ENCODE assay signal across 8 cellular contexts in genomic region chr3:71585126-71585525, GRCh38. TPM values are rescaled to one million over a fixed set of nuclear protein-coding genes. Genes with fewer than 3 reads are reported as not detected.
DNase-seq lines count a peak whose midpoint lies in the region; ATAC-seq and TF ChIP-seq lines count a peak whose summit lies in the region.

No MANE protein-coding gene starts in this region.

- H3K36me3 ChIP-seq in neuronal stem cell (replicated peaks in 1 of 2; ENCODE audit: control insufficient read depth in 2 of 2, insufficient read depth in 2 of 2, low read length in 2 of 2) = no peaks in the 10 kb centered on the region

- no peak for TF ChIP-seq POLR2A in NB4 (IDR thresholded peaks at IDR 0.05; ENCODE audit: extremely low read depth, insufficient read length)

- H3K27me3 ChIP-seq in neuronal stem cell (ENCODE audit: control insufficient read depth in 3 of 3, insufficient read depth in 3 of 3, low read depth in 1 of 3, low read length in 3 of 3) = no peaks in the 10 kb centered on the region

- in situ Hi-C loops in Caki2 (cut with HindIII; ENCODE audit: low pct_unique_long_range_greater_than_20kb, low sequenced_read_pairs) = loop anchor here (25.0 kb wide), 1 partner anchor 473 kb away; no protein-coding TSS in a partner anchor

- H3K4me3 ChIP-seq in NB4 (ENCODE audit: low read depth, low read length) (peak overlapping the region; percentile 86), neuronal stem cell (ENCODE audit: low read length in 2 of 2) (peak overlapping the region in 1 of 2 donors; percentile 76)

- H3K9ac ChIP-seq in neuronal stem cell (ENCODE audit: low read depth, low read length, poor library complexity) = no peak overlapping the region

- no peak overlapping the region for H2AK5ac ChIP-seq in neuronal stem cell (ENCODE audit: low read depth, low read length)

- ATAC-seq in GM19463 (IDR thresholded peaks at IDR 0.05; ENCODE audit: unreplicated experiment) (no peak), GM21381 (IDR thresholded peaks at IDR 0.05; ENCODE audit: unreplicated experiment) (no peak), HG02798 (IDR thresholded peaks at IDR 0.05; ENCODE audit: poor library complexity, unreplicated experiment) (no peak)

- H3K18ac ChIP-seq in neuronal stem cell (ENCODE audit: low read length) = no peak overlapping the region

- H2BK120ac ChIP-seq in neuronal stem cell (ENCODE audit: low read depth, low read length) = no peak overlapping the region

- H2BK15ac ChIP-seq in neuronal stem cell (ENCODE audit: low read length) = no peak overlapping the region

- H3K27ac ChIP-seq in cingulate gyrus (ENCODE audit: low read depth, low read length) = peak overlapping the region; percentile 99
- H3K27ac ChIP-seq in neuronal stem cell (replicated peaks; ENCODE audit: low read length) = peak overlapping the region; percentile 9

- H3K4me2 ChIP-seq in neuronal stem cell (ENCODE audit: insufficient read depth, low read length, poor library complexity, severe bottlenecking) = no peak overlapping the region

- no peak overlapping the region for H2BK5ac ChIP-seq in neuronal stem cell (ENCODE audit: low read length)

- no peak for TF ChIP-seq CTCF in NB4 (IDR thresholded peaks at IDR 0.05; ENCODE audit: low read depth, low read length)

- no peak overlapping the region for H3K23ac ChIP-seq in neuronal stem cell (ENCODE audit: low read depth, low read length, poor library complexity)

- H3K79me1 ChIP-seq in neuronal stem cell (ENCODE audit: low read depth, low read length) = peaks cover 15% of the 10 kb centered on the region

- no CpG with 5 or more reads among the region's 5 CpGs for WGBS in neuronal stem cell (ENCODE audit: extremely low coverage in 2 of 2, insufficient read length in 2 of 2, insufficient replicate concordance in 1 of 2), 2 donors

- H3K9me3 ChIP-seq in neuronal stem cell (replicated peaks in 1 of 2; ENCODE audit: control insufficient read depth in 2 of 2, insufficient read depth in 1 of 2, low read depth in 1 of 2, low read length in 2 of 2) = peaks cover 2% of the 10 kb centered on the region in 2 donors

- H4K8ac ChIP-seq in neuronal stem cell (ENCODE audit: low read depth, low read length) = no peak overlapping the region

- DNase-seq in Caki2 (ENCODE audit: low read depth) = peak; percentile 20
- peak; percentile 72 for DNase-seq in NB4 (ENCODE audit: low read depth)
- no peak for DNase-seq in neuronal stem cell (ENCODE audit: low spot score)
- no peak for DNase-seq in NCI-H1930 (lab: John Stamatoyannopoulos, UW)

- H3K4ac ChIP-seq in neuronal stem cell (ENCODE audit: low read length) = no peak overlapping the region

- no peak overlapping the region for H2BK12ac ChIP-seq in neuronal stem cell (ENCODE audit: low read length)

- H3K4me1 ChIP-seq in neuronal stem cell (ENCODE audit: control insufficient read depth in 2 of 2, insufficient read depth in 1 of 2, low read depth in 1 of 2, low read length in 2 of 2) = peaks cover 3 to 12% of the 10 kb centered on the region in 2 donors

- no peak overlapping the region for H4K91ac ChIP-seq in neuronal stem cell (ENCODE audit: low read depth, low read length, poor library complexity)

- H2AFZ ChIP-seq in neuronal stem cell (ENCODE audit: low read length) = peak overlapping the region; percentile 71

- no peak overlapping the region for H3K14ac ChIP-seq in neuronal stem cell (ENCODE audit: low read length)

RNA-seq across cellular contexts. Expression of gene FOXP1, which starts 1.6 kb away (rescaled TPM):
- total RNA-seq in Caki2 (2014; rRNA removed; shearing (Covaris generic); ENCODE audit: low replicate concordance) = 31.8 and 39.5 TPM in 2 replicates
- polyA plus RNA-seq in neuronal stem cell (2013, experiment 1 of 2) = 24.4 TPM
- 26.0 TPM for polyA plus RNA-seq in neuronal stem cell (2013, experiment 2 of 2)

Comparison
In these comparisons a context has a peak if more than half of its experiments do, and no peak if none do; other contexts are left out.
1. DNase-seq: peak in Caki2 (single experiment) and NB4 (single experiment); none in neuronal stem cell (single experiment) and NCI-H1930 (0 of 2).